ENCODE assay signal across 1 cellular context in the genomic region with DNA sequence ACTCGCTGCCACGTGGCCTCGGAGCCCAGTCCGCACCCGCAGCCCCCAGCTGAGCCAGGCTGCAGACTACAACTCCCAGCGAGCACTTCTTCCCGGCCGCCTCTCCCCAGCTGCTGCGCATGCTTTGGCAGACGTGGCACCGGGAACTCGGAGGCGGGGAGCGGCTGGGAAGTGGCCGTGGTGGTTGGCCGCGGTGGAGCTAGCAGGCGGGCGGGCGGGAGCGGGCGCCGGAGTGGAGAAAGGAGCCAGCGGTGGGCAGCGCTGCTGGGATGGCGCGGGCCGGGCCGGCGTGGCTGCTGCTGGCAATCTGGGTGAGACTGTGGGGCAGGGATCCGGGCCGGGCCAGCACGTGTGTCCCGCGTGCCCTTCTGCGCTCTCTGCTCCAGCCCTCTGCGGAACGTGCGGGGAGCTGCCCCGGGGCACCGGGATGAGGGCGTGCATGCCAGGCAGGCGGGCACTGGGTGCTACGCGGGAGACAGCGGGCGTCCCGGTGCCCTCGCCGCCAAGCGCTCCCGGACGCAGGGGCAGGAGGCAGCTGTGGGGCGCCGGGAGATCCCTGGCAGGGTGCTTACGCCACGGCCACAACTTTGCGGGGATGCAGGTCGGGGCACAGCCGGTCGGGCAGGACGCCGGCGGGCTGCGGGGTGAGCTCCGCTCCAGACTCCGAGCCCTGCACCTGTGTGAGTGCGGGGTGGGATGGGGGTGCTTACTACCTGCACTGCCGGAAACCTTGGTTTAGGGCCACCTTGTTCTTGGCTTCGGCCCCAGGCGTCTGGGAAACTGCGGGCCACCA.
TF ChIP-seq lines count a peak whose summit lies in the region.

A gene (plus strand): TSS at position 130 of the 793 bp plus-strand sequence. CDS start 140 bp downstream, at position 270.

TF ChIP-seq in HepG2, 621 proteins besides CTCF, POLR2A, EP300 and RAD21 (continued from another document and continues in another):
- TF ChIP-seq, protein P1, sequence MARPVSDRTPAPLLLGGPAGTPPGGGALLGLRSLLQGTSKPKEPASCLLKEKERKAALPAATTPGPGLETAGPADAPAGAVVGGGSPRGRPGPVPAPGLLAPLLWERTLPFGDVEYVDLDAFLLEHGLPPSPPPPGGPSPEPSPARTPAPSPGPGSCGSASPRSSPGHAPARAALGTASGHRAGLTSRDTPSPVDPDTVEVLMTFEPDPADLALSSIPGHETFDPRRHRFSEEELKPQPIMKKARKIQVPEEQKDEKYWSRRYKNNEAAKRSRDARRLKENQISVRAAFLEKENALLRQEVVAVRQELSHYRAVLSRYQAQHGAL (CRISPR knock-in tag; IDR thresholded peaks at IDR 0.05; ENCODE audit: not compliant biosample characterization) = no peak
- TF ChIP-seq ZNF850 (CRISPR knock-in tag; conservative IDR thresholded peaks at IDR 0.05) = no peak
- TF ChIP-seq ZNF607 (CRISPR knock-in tag; IDR thresholded peaks at IDR 0.05; ENCODE audit: borderline replicate concordance) = peak; percentile 85
- no peak for TF ChIP-seq CBX2 (IDR thresholded peaks at IDR 0.05; ENCODE audit: low read depth, low read length)
- no peak for TF ChIP-seq CBX2 (CRISPR knock-in tag; IDR thresholded peaks at IDR 0.05; ENCODE audit: low read depth)
- peak; percentile 38; the same call in 1 of the 2 replicates for TF ChIP-seq FOXK1 (CRISPR knock-in tag; IDR thresholded peaks at IDR 0.05; ENCODE audit: borderline replicate concordance, low read depth)
- peak; percentile 60; the same call in 1 of the 2 replicates for TF ChIP-seq MTA1 (CRISPR knock-in tag; IDR thresholded peaks at IDR 0.05; ENCODE audit: borderline replicate concordance)
- peak; percentile 76; the same call in 1 of the 2 replicates for TF ChIP-seq ZSCAN22 (CRISPR knock-in tag; IDR thresholded peaks at IDR 0.05)
- TF ChIP-seq, protein P2, sequence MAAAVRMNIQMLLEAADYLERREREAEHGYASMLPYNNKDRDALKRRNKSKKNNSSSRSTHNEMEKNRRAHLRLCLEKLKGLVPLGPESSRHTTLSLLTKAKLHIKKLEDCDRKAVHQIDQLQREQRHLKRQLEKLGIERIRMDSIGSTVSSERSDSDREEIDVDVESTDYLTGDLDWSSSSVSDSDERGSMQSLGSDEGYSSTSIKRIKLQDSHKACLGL (CRISPR knock-in tag; IDR thresholded peaks at IDR 0.05) = peak; percentile 93
- peak; percentile 50; the same call in 1 of the 2 replicates for TF ChIP-seq NFYC (CRISPR knock-in tag; IDR thresholded peaks at IDR 0.05)
- TF ChIP-seq ZBTB7B (CRISPR knock-in tag; IDR thresholded peaks at IDR 0.05) = no peak; the same call in 1 of the 2 replicates
- TF ChIP-seq PRMT3 (CRISPR knock-in tag; IDR thresholded peaks at IDR 0.05; ENCODE audit: borderline replicate concordance, low read depth) = no peak
- TF ChIP-seq, protein P3, sequence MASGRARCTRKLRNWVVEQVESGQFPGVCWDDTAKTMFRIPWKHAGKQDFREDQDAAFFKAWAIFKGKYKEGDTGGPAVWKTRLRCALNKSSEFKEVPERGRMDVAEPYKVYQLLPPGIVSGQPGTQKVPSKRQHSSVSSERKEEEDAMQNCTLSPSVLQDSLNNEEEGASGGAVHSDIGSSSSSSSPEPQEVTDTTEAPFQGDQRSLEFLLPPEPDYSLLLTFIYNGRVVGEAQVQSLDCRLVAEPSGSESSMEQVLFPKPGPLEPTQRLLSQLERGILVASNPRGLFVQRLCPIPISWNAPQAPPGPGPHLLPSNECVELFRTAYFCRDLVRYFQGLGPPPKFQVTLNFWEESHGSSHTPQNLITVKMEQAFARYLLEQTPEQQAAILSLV (CRISPR knock-in tag; IDR thresholded peaks at IDR 0.05; ENCODE audit: borderline replicate concordance) = peak; percentile 92
- TF ChIP-seq NR2F6 (IDR thresholded peaks at IDR 0.05) = no peak
- no peak; the same call in none of the 2 replicates for TF ChIP-seq NR2F6 (CRISPR knock-in tag; IDR thresholded peaks at IDR 0.05)
- TF ChIP-seq, protein P4, sequence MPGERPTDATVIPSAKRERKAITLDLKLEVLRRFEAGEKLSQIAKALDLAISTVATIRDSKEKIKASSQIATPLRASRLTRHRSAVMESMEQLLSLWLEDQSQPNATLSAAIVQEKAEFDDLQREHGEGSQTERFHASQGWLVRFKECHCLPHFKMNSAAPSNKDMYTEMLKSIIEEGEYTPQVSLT (CRISPR knock-in tag; IDR thresholded peaks at IDR 0.05; ENCODE audit: borderline replicate concordance, low read depth) = 0 out of 2 replicates have a peak, but pooled peaks have one; percentile 52
- TF ChIP-seq, protein P5, sequence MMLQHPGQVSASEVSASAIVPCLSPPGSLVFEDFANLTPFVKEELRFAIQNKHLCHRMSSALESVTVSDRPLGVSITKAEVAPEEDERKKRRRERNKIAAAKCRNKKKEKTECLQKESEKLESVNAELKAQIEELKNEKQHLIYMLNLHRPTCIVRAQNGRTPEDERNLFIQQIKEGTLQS (CRISPR knock-in tag; IDR thresholded peaks at IDR 0.05) = peak; percentile 6; the same call in 1 of the 2 replicates
- TF ChIP-seq CHCHD3 (CRISPR knock-in tag; IDR thresholded peaks at IDR 0.05) = peak; percentile 75
- TF ChIP-seq, protein P6, sequence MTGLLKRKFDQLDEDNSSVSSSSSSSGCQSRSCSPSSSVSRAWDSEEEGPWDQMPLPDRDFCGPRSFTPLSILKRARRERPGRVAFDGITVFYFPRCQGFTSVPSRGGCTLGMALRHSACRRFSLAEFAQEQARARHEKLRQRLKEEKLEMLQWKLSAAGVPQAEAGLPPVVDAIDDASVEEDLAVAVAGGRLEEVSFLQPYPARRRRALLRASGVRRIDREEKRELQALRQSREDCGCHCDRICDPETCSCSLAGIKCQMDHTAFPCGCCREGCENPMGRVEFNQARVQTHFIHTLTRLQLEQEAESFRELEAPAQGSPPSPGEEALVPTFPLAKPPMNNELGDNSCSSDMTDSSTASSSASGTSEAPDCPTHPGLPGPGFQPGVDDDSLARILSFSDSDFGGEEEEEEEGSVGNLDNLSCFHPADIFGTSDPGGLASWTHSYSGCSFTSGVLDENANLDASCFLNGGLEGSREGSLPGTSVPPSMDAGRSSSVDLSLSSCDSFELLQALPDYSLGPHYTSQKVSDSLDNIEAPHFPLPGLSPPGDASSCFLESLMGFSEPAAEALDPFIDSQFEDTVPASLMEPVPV (CRISPR knock-in tag; IDR thresholded peaks at IDR 0.05) = no peak; the same call in 1 of the 2 replicates
- TF ChIP-seq ATRX (CRISPR knock-in tag; IDR thresholded peaks at IDR 0.05; ENCODE audit: borderline replicate concordance) = no peak
- peak; percentile 30; the same call in 1 of the 2 replicates for TF ChIP-seq RAD51 (IDR thresholded peaks at IDR 0.05; ENCODE audit: borderline replicate concordance)
- TF ChIP-seq KMT2B (CRISPR knock-in tag; IDR thresholded peaks at IDR 0.05) = peak; percentile 75
- 0 out of 2 replicates have a peak, but pooled peaks have one; percentile 36 for TF ChIP-seq SMAD1 (CRISPR knock-in tag; IDR thresholded peaks at IDR 0.05; ENCODE audit: borderline replicate concordance, low read depth)
- TF ChIP-seq HIVEP1 (CRISPR knock-in tag; IDR thresholded peaks at IDR 0.05) = peak; percentile 49; the same call in 1 of the 2 replicates
- TF ChIP-seq, protein P7, sequence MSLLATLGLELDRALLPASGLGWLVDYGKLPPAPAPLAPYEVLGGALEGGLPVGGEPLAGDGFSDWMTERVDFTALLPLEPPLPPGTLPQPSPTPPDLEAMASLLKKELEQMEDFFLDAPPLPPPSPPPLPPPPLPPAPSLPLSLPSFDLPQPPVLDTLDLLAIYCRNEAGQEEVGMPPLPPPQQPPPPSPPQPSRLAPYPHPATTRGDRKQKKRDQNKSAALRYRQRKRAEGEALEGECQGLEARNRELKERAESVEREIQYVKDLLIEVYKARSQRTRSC (CRISPR knock-in tag; IDR thresholded peaks at IDR 0.05; ENCODE audit: low read depth) = no peak
- TF ChIP-seq, protein P8, sequence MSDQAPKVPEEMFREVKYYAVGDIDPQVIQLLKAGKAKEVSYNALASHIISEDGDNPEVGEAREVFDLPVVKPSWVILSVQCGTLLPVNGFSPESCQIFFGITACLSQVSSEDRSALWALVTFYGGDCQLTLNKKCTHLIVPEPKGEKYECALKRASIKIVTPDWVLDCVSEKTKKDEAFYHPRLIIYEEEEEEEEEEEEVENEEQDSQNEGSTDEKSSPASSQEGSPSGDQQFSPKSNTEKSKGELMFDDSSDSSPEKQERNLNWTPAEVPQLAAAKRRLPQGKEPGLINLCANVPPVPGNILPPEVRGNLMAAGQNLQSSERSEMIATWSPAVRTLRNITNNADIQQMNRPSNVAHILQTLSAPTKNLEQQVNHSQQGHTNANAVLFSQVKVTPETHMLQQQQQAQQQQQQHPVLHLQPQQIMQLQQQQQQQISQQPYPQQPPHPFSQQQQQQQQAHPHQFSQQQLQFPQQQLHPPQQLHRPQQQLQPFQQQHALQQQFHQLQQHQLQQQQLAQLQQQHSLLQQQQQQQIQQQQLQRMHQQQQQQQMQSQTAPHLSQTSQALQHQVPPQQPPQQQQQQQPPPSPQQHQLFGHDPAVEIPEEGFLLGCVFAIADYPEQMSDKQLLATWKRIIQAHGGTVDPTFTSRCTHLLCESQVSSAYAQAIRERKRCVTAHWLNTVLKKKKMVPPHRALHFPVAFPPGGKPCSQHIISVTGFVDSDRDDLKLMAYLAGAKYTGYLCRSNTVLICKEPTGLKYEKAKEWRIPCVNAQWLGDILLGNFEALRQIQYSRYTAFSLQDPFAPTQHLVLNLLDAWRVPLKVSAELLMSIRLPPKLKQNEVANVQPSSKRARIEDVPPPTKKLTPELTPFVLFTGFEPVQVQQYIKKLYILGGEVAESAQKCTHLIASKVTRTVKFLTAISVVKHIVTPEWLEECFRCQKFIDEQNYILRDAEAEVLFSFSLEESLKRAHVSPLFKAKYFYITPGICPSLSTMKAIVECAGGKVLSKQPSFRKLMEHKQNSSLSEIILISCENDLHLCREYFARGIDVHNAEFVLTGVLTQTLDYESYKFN (CRISPR knock-in tag; conservative IDR thresholded peaks at IDR 0.05) = peak; percentile 36
- TF ChIP-seq LCORL (IDR thresholded peaks at IDR 0.05) = no peak
- peak; percentile 79; the same call in 1 of the 2 replicates for TF ChIP-seq LCORL (CRISPR knock-in tag; IDR thresholded peaks at IDR 0.05)
- peak; percentile 49; the same call in 1 of the 2 replicates for TF ChIP-seq ZSCAN21 (CRISPR knock-in tag; IDR thresholded peaks at IDR 0.05; ENCODE audit: borderline replicate concordance)
- TF ChIP-seq, protein P9, sequence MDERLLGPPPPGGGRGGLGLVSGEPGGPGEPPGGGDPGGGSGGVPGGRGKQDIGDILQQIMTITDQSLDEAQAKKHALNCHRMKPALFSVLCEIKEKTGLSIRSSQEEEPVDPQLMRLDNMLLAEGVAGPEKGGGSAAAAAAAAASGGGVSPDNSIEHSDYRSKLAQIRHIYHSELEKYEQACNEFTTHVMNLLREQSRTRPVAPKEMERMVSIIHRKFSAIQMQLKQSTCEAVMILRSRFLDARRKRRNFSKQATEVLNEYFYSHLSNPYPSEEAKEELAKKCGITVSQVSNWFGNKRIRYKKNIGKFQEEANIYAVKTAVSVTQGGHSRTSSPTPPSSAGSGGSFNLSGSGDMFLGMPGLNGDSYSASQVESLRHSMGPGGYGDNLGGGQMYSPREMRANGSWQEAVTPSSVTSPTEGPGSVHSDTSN (CRISPR knock-in tag; IDR thresholded peaks at IDR 0.05) = no peak
- no peak for TF ChIP-seq KLF15 (CRISPR knock-in tag; IDR thresholded peaks at IDR 0.05; ENCODE audit: borderline replicate concordance)
- TF ChIP-seq PCBP2 (optimal IDR thresholded peaks at IDR 0.05; ENCODE audit: low read depth, low read length, poor library complexity, severe bottlenecking) = no peak
- TF ChIP-seq, protein P10, sequence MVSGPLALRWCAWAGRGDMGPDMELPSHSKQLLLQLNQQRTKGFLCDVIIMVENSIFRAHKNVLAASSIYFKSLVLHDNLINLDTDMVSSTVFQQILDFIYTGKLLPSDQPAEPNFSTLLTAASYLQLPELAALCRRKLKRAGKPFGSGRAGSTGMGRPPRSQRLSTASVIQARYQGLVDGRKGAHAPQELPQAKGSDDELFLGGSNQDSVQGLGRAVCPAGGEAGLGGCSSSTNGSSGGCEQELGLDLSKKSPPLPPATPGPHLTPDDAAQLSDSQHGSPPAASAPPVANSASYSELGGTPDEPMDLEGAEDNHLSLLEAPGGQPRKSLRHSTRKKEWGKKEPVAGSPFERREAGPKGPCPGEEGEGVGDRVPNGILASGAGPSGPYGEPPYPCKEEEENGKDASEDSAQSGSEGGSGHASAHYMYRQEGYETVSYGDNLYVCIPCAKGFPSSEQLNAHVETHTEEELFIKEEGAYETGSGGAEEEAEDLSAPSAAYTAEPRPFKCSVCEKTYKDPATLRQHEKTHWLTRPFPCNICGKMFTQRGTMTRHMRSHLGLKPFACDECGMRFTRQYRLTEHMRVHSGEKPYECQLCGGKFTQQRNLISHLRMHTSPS (CRISPR knock-in tag; IDR thresholded peaks at IDR 0.05; ENCODE audit: low read depth) = peak; percentile 88; the same call in 1 of the 2 replicates
- no peak for TF ChIP-seq MTA3 (CRISPR knock-in tag; IDR thresholded peaks at IDR 0.05)
- TF ChIP-seq, protein P11, sequence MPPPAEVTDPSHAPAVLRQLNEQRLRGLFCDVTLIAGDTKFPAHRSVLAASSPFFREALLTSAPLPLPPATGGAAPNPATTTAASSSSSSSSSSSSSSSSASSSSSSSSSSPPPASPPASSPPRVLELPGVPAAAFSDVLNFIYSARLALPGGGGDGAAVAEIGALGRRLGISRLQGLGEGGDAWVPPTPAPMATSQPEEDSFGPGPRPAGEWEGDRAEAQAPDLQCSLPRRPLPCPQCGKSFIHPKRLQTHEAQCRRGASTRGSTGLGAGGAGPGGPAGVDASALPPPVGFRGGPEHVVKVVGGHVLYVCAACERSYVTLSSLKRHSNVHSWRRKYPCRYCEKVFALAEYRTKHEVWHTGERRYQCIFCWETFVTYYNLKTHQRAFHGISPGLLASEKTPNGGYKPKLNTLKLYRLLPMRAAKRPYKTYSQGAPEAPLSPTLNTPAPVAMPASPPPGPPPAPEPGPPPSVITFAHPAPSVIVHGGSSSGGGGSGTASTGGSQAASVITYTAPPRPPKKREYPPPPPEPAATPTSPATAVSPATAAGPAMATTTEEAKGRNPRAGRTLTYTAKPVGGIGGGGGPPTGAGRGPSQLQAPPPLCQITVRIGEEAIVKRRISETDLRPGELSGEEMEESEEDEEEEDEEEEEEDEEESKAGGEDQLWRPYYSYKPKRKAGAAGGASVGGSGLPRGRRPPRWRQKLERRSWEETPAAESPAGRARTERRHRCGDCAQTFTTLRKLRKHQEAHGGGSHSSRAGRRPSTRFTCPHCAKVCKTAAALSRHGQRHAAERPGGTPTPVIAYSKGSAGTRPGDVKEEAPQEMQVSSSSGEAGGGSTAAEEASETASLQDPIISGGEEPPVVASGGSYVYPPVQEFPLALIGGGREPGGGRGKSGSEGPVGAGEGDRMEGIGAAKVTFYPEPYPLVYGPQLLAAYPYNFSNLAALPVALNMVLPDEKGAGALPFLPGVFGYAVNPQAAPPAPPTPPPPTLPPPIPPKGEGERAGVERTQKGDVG (CRISPR knock-in tag; IDR thresholded peaks at IDR 0.05; ENCODE audit: borderline replicate concordance) = no peak
- TF ChIP-seq ONECUT2 (CRISPR knock-in tag; IDR thresholded peaks at IDR 0.05) = no peak
- TF ChIP-seq, protein P12, sequence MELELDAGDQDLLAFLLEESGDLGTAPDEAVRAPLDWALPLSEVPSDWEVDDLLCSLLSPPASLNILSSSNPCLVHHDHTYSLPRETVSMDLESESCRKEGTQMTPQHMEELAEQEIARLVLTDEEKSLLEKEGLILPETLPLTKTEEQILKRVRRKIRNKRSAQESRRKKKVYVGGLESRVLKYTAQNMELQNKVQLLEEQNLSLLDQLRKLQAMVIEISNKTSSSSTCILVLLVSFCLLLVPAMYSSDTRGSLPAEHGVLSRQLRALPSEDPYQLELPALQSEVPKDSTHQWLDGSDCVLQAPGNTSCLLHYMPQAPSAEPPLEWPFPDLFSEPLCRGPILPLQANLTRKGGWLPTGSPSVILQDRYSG (CRISPR knock-in tag; IDR thresholded peaks at IDR 0.05) = no peak
- peak; percentile 72; the same call in 1 of the 2 replicates for TF ChIP-seq SPEN (CRISPR knock-in tag; IDR thresholded peaks at IDR 0.05; ENCODE audit: low read depth)
